8 cellular contexts compared by ENCODE assay signal in the genomic region with DNA sequence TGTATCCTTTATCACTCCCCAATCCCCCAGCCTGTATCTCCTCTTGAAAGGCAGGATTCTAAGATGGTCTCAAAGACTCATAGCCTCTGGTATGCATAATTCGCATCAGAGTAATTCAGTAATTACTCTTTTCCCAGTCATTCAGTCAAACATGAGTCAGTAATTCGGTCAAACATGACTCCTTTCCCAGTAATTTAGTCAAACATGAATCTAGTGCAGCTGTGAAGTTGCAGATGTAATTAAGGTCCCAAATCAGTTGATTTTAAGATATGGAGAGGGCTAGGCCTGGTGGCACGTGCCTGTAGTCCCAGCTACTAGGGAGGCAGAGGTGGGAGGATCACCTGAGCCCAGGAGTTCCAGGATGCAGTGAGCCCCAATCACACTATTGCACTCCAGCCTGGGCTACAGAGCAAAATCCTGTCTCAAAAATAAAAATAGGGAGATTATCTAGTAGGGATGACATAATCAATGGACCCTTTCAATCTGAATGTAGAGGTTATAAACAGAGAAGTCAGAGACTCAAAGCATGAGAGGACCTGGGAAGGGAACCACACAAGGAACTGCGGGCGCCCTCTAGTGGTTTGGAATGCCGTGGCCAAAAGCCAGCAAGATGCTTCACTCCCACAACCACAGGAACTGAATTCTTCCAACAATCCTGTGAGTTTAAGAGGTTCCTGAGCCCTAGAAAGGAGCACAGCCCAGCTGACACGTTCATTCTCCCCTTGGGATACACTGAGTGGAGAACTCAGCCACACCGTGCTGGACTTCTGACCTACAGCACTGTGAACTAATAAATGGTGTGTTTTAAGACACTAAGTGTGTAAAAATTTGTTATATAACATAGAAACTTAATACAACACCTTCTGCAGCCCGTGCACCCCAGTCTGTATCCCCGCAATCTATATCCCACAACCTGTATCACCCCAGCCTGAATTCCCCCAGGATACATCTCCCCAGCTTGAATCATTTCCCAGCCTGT. TPM values are rescaled to one million over a fixed set of nuclear protein-coding genes. Genes with fewer than 3 reads are reported as not detected.
DNase-seq lines count a peak whose midpoint lies in the region; ATAC-seq and TF ChIP-seq lines count a peak whose summit lies in the region.

No MANE protein-coding gene starts in this region.

- intact Hi-C loops in activated CD4-positive, alpha-beta T cell treated with anti-CD3 and anti-CD28 coated beads, Interleukin-2, amount 10 ng/mL, durations not matched to agents 24 days and 14 days (cut with micrococcal nuclease) = loop anchor here (1.0 kb wide), 1 partner anchor 58 kb away; no protein-coding TSS in a partner anchor
- intact Hi-C loops in colonic mucosa (cut with DNase I) (loop anchor here (2.0 kb wide), 1 partner anchor 57 kb away; no protein-coding TSS in a partner anchor), right lobe of liver (cut with DNase I) (loop anchor here in 1 of 2 donors (10.0 kb wide), 1 partner anchor 51 kb away; no protein-coding TSS in a partner anchor)

- H3K36me3 ChIP-seq in colonic mucosa = no peaks in the 10 kb centered on the region
- H3K36me3 ChIP-seq in right lobe of liver = no peaks in the 10 kb centered on the region

- H3K27me3 ChIP-seq in colonic mucosa = no peaks in the 10 kb centered on the region
- H3K27me3 ChIP-seq in right lobe of liver = no peaks in the 10 kb centered on the region

- peaks cover 13% of the 10 kb centered on the region for H3K27me3 Mint-ChIP-seq in activated CD4-positive, alpha-beta T cell treated with anti-CD3 and anti-CD28 coated beads, Interleukin-2, amount 10 ng/mL, durations not matched to agents 24 days and 14 days

- peaks cover 2% of the 10 kb centered on the region for H3K4me1 Mint-ChIP-seq in activated CD4-positive, alpha-beta T cell treated with anti-CD3 and anti-CD28 coated beads, Interleukin-2, amount 10 ng/mL, durations not matched to agents 24 days and 14 days

- TF ChIP-seq POLR2A in right lobe of liver (IDR thresholded peaks at IDR 0.05) = no peak

- ATAC-seq in HG03103 (IDR thresholded peaks at IDR 0.05; ENCODE audit: low read depth, unreplicated experiment) (peak; percentile 69), right lobe of liver (peak; percentile 84 to 89 (median 88)), HG03442 (IDR thresholded peaks at IDR 0.05; ENCODE audit: unreplicated experiment) (no peak)

- H3K4me3 Mint-ChIP-seq in activated CD4-positive, alpha-beta T cell treated with anti-CD3 and anti-CD28 coated beads, Interleukin-2, amount 10 ng/mL, durations not matched to agents 24 days and 14 days = no peak overlapping the region

- H3K9ac ChIP-seq in colonic mucosa (ENCODE audit: low read depth in 2 of 2, low read length in 2 of 2) = no peak overlapping the region

- WGBS in right lobe of liver (ENCODE audit: insufficient coverage, low coverage, low lambda C conversion rate, missing lambda C conversion rate) = 25% methylated on average over 10 of the region's 10 CpGs

- DNase-seq in Daoy (ENCODE audit: low read depth) (peak; percentile 87), NCI-H524 treated with DMSO at 0.1 percent for 48 hours (lab: John Stamatoyannopoulos, UW) (peak; percentile 38), colonic mucosa (peak; percentile 82), right lobe of liver (peak; percentile 78 to 81 (median 81))
- peak; percentile 90 for DNase-seq in activated CD4-positive, alpha-beta T cell treated with anti-CD3 and anti-CD28 coated beads, Interleukin-2, amount 10 ng/mL, durations not matched to agents 24 days and 14 days
- DNase-seq in stimulated activated CD4-positive, alpha-beta T cell treated with anti-CD3 and anti-CD28 coated beads, TNF-alpha, amount 100 ng/mL, for 4 hours (ENCODE audit: low read depth in 3 of 3) = peak; percentile 59 to 65 (median 60)

- H3K4me1 ChIP-seq in colonic mucosa (no peaks in the 10 kb centered on the region), right lobe of liver (no peaks in the 10 kb centered on the region)

- H3K9me3 ChIP-seq in colonic mucosa = no peaks in the 10 kb centered on the region
- H3K9me3 ChIP-seq in right lobe of liver = no peaks in the 10 kb centered on the region

- H3K4me3 ChIP-seq in colonic mucosa (no peak overlapping the region), right lobe of liver (no peak overlapping the region)

- H3K9me3 Mint-ChIP-seq in activated CD4-positive, alpha-beta T cell treated with anti-CD3 and anti-CD28 coated beads, Interleukin-2, amount 10 ng/mL, durations not matched to agents 24 days and 14 days = no peaks in the 10 kb centered on the region

- no peaks in the 10 kb centered on the region for H3K36me3 Mint-ChIP-seq in activated CD4-positive, alpha-beta T cell treated with anti-CD3 and anti-CD28 coated beads, Interleukin-2, amount 10 ng/mL, durations not matched to agents 24 days and 14 days (ENCODE audit: low read depth)

- TF ChIP-seq CTCF in colonic mucosa (IDR thresholded peaks at IDR 0.05) = peak; percentile 80
- TF ChIP-seq CTCF in right lobe of liver (IDR thresholded peaks at IDR 0.05) = peak; percentile 58 to 96 (median 90)

- H3K27ac ChIP-seq in colonic mucosa (no peak overlapping the region), right lobe of liver (no peak overlapping the region)

- no peak overlapping the region for H3K27ac Mint-ChIP-seq in activated CD4-positive, alpha-beta T cell treated with anti-CD3 and anti-CD28 coated beads, Interleukin-2, amount 10 ng/mL, durations not matched to agents 24 days and 14 days

RNA-seq across cellular contexts. Expression of gene ARMH4, which starts 14.3 kb away (rescaled TPM):
- 2.9 and 3.3 TPM in 2 replicates for total RNA-seq in Daoy (2014; rRNA removed; shearing (Covaris generic))
- total RNA-seq in activated CD4-positive, alpha-beta T cell treated with anti-CD3 and anti-CD28 coated beads, Interleukin-2, amount 10 ng/mL, durations not matched to agents 24 days and 14 days = 0.12 TPM in 1 of 2 replicates, not detected in the other
- total RNA-seq in colonic mucosa (1 to 10 TPM in 1 of 2 donors, under 1 TPM in 1; 0.57 to 2.8 TPM), right lobe of liver (1 to 10 TPM in 2 of 6 experiments, under 1 TPM in 4; 0.25 to 2.1 (median 0.62) TPM)

RNA-seq across cellular contexts. Expression of gene ACTR10, which starts 33.7 kb away (rescaled TPM):
- total RNA-seq in Daoy (2014; rRNA removed; shearing (Covaris generic)) = 71.3 and 79.3 TPM in 2 replicates
- total RNA-seq in activated CD4-positive, alpha-beta T cell treated with anti-CD3 and anti-CD28 coated beads, Interleukin-2, amount 10 ng/mL, durations not matched to agents 24 days and 14 days = 38.7 and 40.5 TPM in 2 replicates
- total RNA-seq in colonic mucosa (10 to 100 TPM; 45.9 to 61.4 TPM), right lobe of liver (10 to 100 TPM; 20.7 to 42.7 (median 26.5) TPM)

Comparison
In these comparisons a context has a peak if more than half of its experiments do, and no peak if none do; other contexts are left out.
1. DNase-seq: peak in every context shown above with its lines; median percentile 90 in activated CD4-positive, alpha-beta T cell treated with anti-CD3 and anti-CD28 coated beads, Interleukin-2, amount 10 ng/mL, durations not matched to agents 24 days and 14 days; 87 in Daoy; 82 in colonic mucosa; 81 in right lobe of liver; 60 in stimulated activated CD4-positive, alpha-beta T cell treated with anti-CD3 and anti-CD28 coated beads, TNF-alpha, amount 100 ng/mL, for 4 hours; 38 in NCI-H524 treated with DMSO at 0.1 percent for 48 hours.